1 cellular context compared by ENCODE assay signal in genomic region chr5:96332535-96333396, GRCh38.
TF ChIP-seq lines count a peak whose summit lies in the region.

No MANE protein-coding gene starts in this region.

TF ChIP-seq in HepG2, 621 proteins besides CTCF, POLR2A, EP300 and RAD21 (continued from another document):
- TF ChIP-seq ZNF619 (CRISPR knock-in tag; IDR thresholded peaks at IDR 0.05): no peak
- TF ChIP-seq ZMYM2 (CRISPR knock-in tag; IDR thresholded peaks at IDR 0.05): no peak
- TF ChIP-seq ZNF772 (CRISPR knock-in tag; IDR thresholded peaks at IDR 0.05): no peak
- TF ChIP-seq MAFF (IDR thresholded peaks at IDR 0.05; ENCODE audit: low read depth, low read length): peak; percentile 72
